Comparison of ENCODE assay signal across 19 cellular contexts in genomic region chr4:26039950-26040349, GRCh38.
DNase-seq lines count a peak whose midpoint lies in the region; ATAC-seq and TF ChIP-seq lines count a peak whose summit lies in the region.
"Had no signal": no experiment of that assay in that cellular context is flagged by ENCODE, and none has a peak within 500 bp of the region (broad histone marks: within the 10 kb centered on the region; RNA-seq: fewer than 3 reads in every experiment).

No MANE protein-coding gene starts in this region.

- peak; percentile 38 for DNase-seq in AG20443 (ENCODE audit: low spot score)
- DNase-seq in Peyer's patch, result peak in 2 of 3 donors; percentile 19 to 52
- no peak for DNase-seq in hepatocyte (ENCODE audit: low spot score)
- peak in 1 of 2 donors; percentile 61 for DNase-seq in suprapubic skin (ENCODE audit: low spot score in 2 of 2)
- DNase-seq in activated CD4-positive, alpha-beta T cell treated with anti-CD3 and anti-CD28 coated beads, Interleukin-2, amount 50 U/mL, for 1 hour, result no peak
- DNase-seq: BE2C; CD4-positive, alpha-beta memory T cell; DMS79; HFFc6; Kasumi-1; NCI-H1417; NCI-H1930; NCI-H2171; NCI-H446 treated with DMSO at 0.1 percent for 48 hours; NCI-H748 treated with DMSO at 0.1 percent for 48 hours; SHP77 treated with DMSO at 0.1 percent for 48 hours had no signal

- H3K79me2 ChIP-seq in hepatocyte, result no peaks in the 10 kb centered on the region

- H3K36me3 ChIP-seq in Peyer's patch, result no peaks in the 10 kb centered on the region
- H3K36me3 ChIP-seq in hepatocyte (replicated peaks; ENCODE audit: insufficient read depth, low read depth), result no peaks in the 10 kb centered on the region
- H3K36me3 ChIP-seq in suprapubic skin, result no peaks in the 10 kb centered on the region
- H3K36me3 ChIP-seq: BE2C had no signal

- no peaks in the 10 kb centered on the region for H3K9me3 ChIP-seq in Peyer's patch
- no peaks in the 10 kb centered on the region for H3K9me3 ChIP-seq in hepatocyte (ENCODE audit: low read depth)
- no peaks in the 10 kb centered on the region for H3K9me3 ChIP-seq in suprapubic skin
- H3K9me3 ChIP-seq: BE2C had no signal

- TF ChIP-seq EP300 in suprapubic skin (IDR thresholded peaks at IDR 0.05), result no peak

- H2AFZ ChIP-seq in hepatocyte, result no peak overlapping the region

- TF ChIP-seq POLR2A in Peyer's patch (IDR thresholded peaks at IDR 0.05) (no peak), suprapubic skin (IDR thresholded peaks at IDR 0.05) (no peak)

- ATAC-seq in HG02884 (IDR thresholded peaks at IDR 0.05; ENCODE audit: unreplicated experiment), result no peak
- ATAC-seq in HG03039 (IDR thresholded peaks at IDR 0.05; ENCODE audit: unreplicated experiment), result no peak
- ATAC-seq: Panc1 had no signal

- no peak overlapping the region for H3K4me2 ChIP-seq in hepatocyte

- no peaks in the 10 kb centered on the region for H3K27me3 ChIP-seq in Peyer's patch
- H3K27me3 ChIP-seq in hepatocyte, result no peaks in the 10 kb centered on the region
- no peaks in the 10 kb centered on the region for H3K27me3 ChIP-seq in suprapubic skin
- H3K27me3 ChIP-seq: BE2C had no signal

- H3K4me3 ChIP-seq in Peyer's patch (no peak overlapping the region), hepatocyte (no peak overlapping the region), suprapubic skin (no peak overlapping the region)

- WGBS in hepatocyte (ENCODE audit: low lambda C conversion rate, missing lambda C conversion rate), result 72% methylated on average over 7 of the region's 7 CpGs
- WGBS in suprapubic skin, result 65% methylated on average over 7 of the region's 7 CpGs

- H3K27ac ChIP-seq in Peyer's patch, result peak overlapping the region in 3 of 4 donors; percentile 32 to 59 (median 59)
- peak overlapping the region; percentile 55 for H3K27ac ChIP-seq in hepatocyte
- peak overlapping the region; percentile 18 for H3K27ac ChIP-seq in suprapubic skin

- H4K20me1 ChIP-seq in hepatocyte (ENCODE audit: insufficient read depth, poor library complexity, severe bottlenecking), result no peaks in the 10 kb centered on the region

- H3K4me1 ChIP-seq in Peyer's patch, result no peaks in the 10 kb centered on the region
- H3K4me1 ChIP-seq in hepatocyte (ENCODE audit: insufficient read depth), result no peaks in the 10 kb centered on the region
- no peaks in the 10 kb centered on the region for H3K4me1 ChIP-seq in suprapubic skin
- H3K4me1 ChIP-seq: BE2C had no signal

- H3K9me2 ChIP-seq in hepatocyte (replicated peaks; ENCODE audit: insufficient read depth), result no peaks in the 10 kb centered on the region

- TF ChIP-seq CTCF in Peyer's patch (IDR thresholded peaks at IDR 0.05), result no peak
- no peak for TF ChIP-seq CTCF in hepatocyte (IDR thresholded peaks at IDR 0.05; ENCODE audit: poor library complexity)
- no peak for TF ChIP-seq CTCF in suprapubic skin (IDR thresholded peaks at IDR 0.05)

Comparison
In these comparisons a context has a peak if more than half of its experiments do, and no peak if none do; other contexts are left out.
1. DNase-seq: peak in AG20443 (single experiment) and Peyer's patch (2 of 3); none in hepatocyte (single experiment) and activated CD4-positive, alpha-beta T cell treated with anti-CD3 and anti-CD28 coated beads, Interleukin-2, amount 50 U/mL, for 1 hour (single experiment).
2. Peak in every context shown above with its lines, with median percentiles within 50 percentile points of each other: H3K27ac ChIP-seq.